9 cellular contexts compared by ENCODE assay signal in genomic region chr9:105205787-105206511, GRCh38. TPM values are rescaled to one million over a fixed set of nuclear protein-coding genes. Genes with fewer than 3 reads are reported as not detected.
DNase-seq lines count a peak whose midpoint lies in the region; ATAC-seq and TF ChIP-seq lines count a peak whose summit lies in the region.
"Had no signal": no experiment of that assay in that cellular context is flagged by ENCODE, and none has a peak within 500 bp of the region (broad histone marks: within the 10 kb centered on the region; RNA-seq: fewer than 3 reads in every experiment).

No MANE protein-coding gene starts in this region.

- H3K4me1 ChIP-seq in upper lobe of right lung, result peaks cover 16% of the 10 kb centered on the region

- no peak overlapping the region for H3K4me3 ChIP-seq in epithelial cell of esophagus (ENCODE audit: low read length)
- no peak overlapping the region for H3K4me3 ChIP-seq in upper lobe of right lung

- H3K27ac Mint-ChIP-seq in natural killer cell treated with Interleukin-12 subunit alpha and Interleukin-12 subunit beta and Interleukin-15 and Interleukin-18, amount 100 ng/mL, for 72 hours, result no peak overlapping the region

- no peaks in the 10 kb centered on the region for H3K36me3 Mint-ChIP-seq in natural killer cell treated with Interleukin-12 subunit alpha and Interleukin-12 subunit beta and Interleukin-15 and Interleukin-18, amount 100 ng/mL, for 72 hours

- no peaks in the 10 kb centered on the region for H3K9me3 ChIP-seq in upper lobe of right lung

- no peaks in the 10 kb centered on the region for H3K27me3 ChIP-seq in upper lobe of right lung

- H3K4me1 Mint-ChIP-seq in natural killer cell treated with Interleukin-12 subunit alpha and Interleukin-12 subunit beta and Interleukin-15 and Interleukin-18, amount 100 ng/mL, for 72 hours (ENCODE audit: low read depth in 2 of 2), result no peaks in the 10 kb centered on the region

- peak overlapping the region; percentile 69 for H3K27ac ChIP-seq in upper lobe of right lung
- H3K27ac ChIP-seq: 22Rv1 had no signal

- intact Hi-C loops in upper lobe of right lung (cut with DNase I), result no loop called here

- H3K36me3 ChIP-seq in upper lobe of right lung, result no peaks in the 10 kb centered on the region

- H3K9me3 Mint-ChIP-seq in natural killer cell treated with Interleukin-12 subunit alpha and Interleukin-12 subunit beta and Interleukin-15 and Interleukin-18, amount 100 ng/mL, for 72 hours, result no peaks in the 10 kb centered on the region

- H3K27me3 Mint-ChIP-seq in natural killer cell treated with Interleukin-12 subunit alpha and Interleukin-12 subunit beta and Interleukin-15 and Interleukin-18, amount 100 ng/mL, for 72 hours, result no peaks in the 10 kb centered on the region

- peak; percentile 5 for DNase-seq in DMS 273 (lab: John Stamatoyannopoulos, UW; ENCODE audit: unreplicated experiment)
- no peak for DNase-seq in DMS 273 treated with DMSO at 0.1 percent for 48 hours (lab: John Stamatoyannopoulos, UW)
- peak; percentile 16 for DNase-seq in epithelial cell of esophagus (ENCODE audit: low read depth)
- peak; percentile 61 for DNase-seq in mucosa of gallbladder (ENCODE audit: low spot score)
- no peak for DNase-seq in upper lobe of right lung
- DNase-seq in activated naive CD4-positive, alpha-beta T cell treated with anti-CD3 and anti-CD28 coated beads, Interleukin-2, amount 50 U/mL, for 16 hours, result no peak
- no peak for DNase-seq in natural killer cell treated with Interleukin-12 subunit alpha and Interleukin-12 subunit beta and Interleukin-15 and Interleukin-18, amount 100 ng/mL, for 72 hours (ENCODE audit: low spot score)

- ATAC-seq in upper lobe of right lung (peak; percentile 69), GM21529 (IDR thresholded peaks at IDR 0.05; ENCODE audit: unreplicated experiment) (no peak)
- ATAC-seq in natural killer cell treated with Interleukin-12 subunit alpha and Interleukin-12 subunit beta and Interleukin-15 and Interleukin-18, amount 100 ng/mL, for 72 hours, result no peak

- no peak for TF ChIP-seq CTCF in epithelial cell of esophagus (IDR thresholded peaks at IDR 0.05; ENCODE audit: insufficient read depth, low read depth, low read length, missing control alignments)
- no peak for TF ChIP-seq CTCF in upper lobe of right lung (IDR thresholded peaks at IDR 0.05)

- H3K4me3 Mint-ChIP-seq in natural killer cell treated with Interleukin-12 subunit alpha and Interleukin-12 subunit beta and Interleukin-15 and Interleukin-18, amount 100 ng/mL, for 72 hours, result no peak overlapping the region

RNA-seq across cellular contexts. Expression of gene SLC44A1, which starts 38.5 kb away (rescaled TPM):
- total RNA-seq in mucosa of gallbladder, result 69.1 TPM
- 66.1 TPM for total RNA-seq in upper lobe of right lung
- 1 to 10 TPM; 6.5 to 8.4 TPM for total RNA-seq in natural killer cell treated with Interleukin-12 subunit alpha and Interleukin-12 subunit beta and Interleukin-15 and Interleukin-18, amount 100 ng/mL, for 72 hours

Comparison
In these comparisons a context has a peak if more than half of its experiments do, and no peak if none do; other contexts are left out.
1. DNase-seq: peak in DMS 273 (single experiment), epithelial cell of esophagus (single experiment) and mucosa of gallbladder (single experiment); none in DMS 273 treated with DMSO at 0.1 percent for 48 hours (single experiment), upper lobe of right lung (single experiment), activated naive CD4-positive, alpha-beta T cell treated with anti-CD3 and anti-CD28 coated beads, Interleukin-2, amount 50 U/mL, for 16 hours (single experiment) and natural killer cell treated with Interleukin-12 subunit alpha and Interleukin-12 subunit beta and Interleukin-15 and Interleukin-18, amount 100 ng/mL, for 72 hours (single experiment).